In genomic region chr2:111527707-111528400, GRCh38 we compare ENCODE assay signal across 7 cellular contexts.
DNase-seq lines count a peak whose midpoint lies in the region; ATAC-seq, FAIRE-seq and TF ChIP-seq lines count a peak whose summit lies in the region.
"Not testable (repeated sequence)": the region's sequence is repeated elsewhere in the genome, so short reads cannot be mapped to it uniquely, and the experiment has no call there.

No MANE protein-coding gene starts in this region.

- not testable (repeated sequence) for H3K4me3 ChIP-seq in K562; fibroblast of villous mesenchyme (ENCODE audit: low read depth, low read length)

- 64% methylated on average over 6 of the region's 10 CpGs for WGBS in K562 (ENCODE audit: insufficient coverage, low coverage, missing lambda C conversion rate)

- not testable (repeated sequence) for H3K9me3 ChIP-seq in T-helper 17 cell (ENCODE audit: control insufficient read depth, low read length, poor library complexity, severe bottlenecking); K562 (replicated peaks; ENCODE audit: control insufficient read depth, insufficient read depth, low read depth, low read length)

- POLR2A ChIA-PET in K562 (lab: Yijun Ruan, JAX), result not testable (repeated sequence)

- TF ChIP-seq RAD21 in K562 (CRISPR knock-in tag; conservative IDR thresholded peaks at IDR 0.05 in 1 of 2, IDR thresholded peaks at IDR 0.05 in 1 of 2), result not testable (repeated sequence)

- BruUV-seq in K562 (replicated peaks; lab: Mats Ljungman, UMichigan), result not testable (repeated sequence)

- H3K4me1 ChIP-seq in K562 (replicated peaks in 1 of 2; ENCODE audit: control insufficient read depth in 2 of 2, insufficient read depth in 2 of 2, low read length in 2 of 2), result not testable (repeated sequence)

- H3K9ac ChIP-seq in K562 (ENCODE audit: insufficient read depth in 1 of 2, low read depth in 2 of 2, low read length in 2 of 2), result not testable (repeated sequence)

- not testable (repeated sequence) for TF ChIP-seq CTCF in K562 (IDR thresholded peaks at IDR 0.05 in 2 of 3, conservative IDR thresholded peaks at IDR 0.05 in 1 of 3; ENCODE audit: insufficient read depth in 2 of 3, low read depth in 1 of 3, low read length in 3 of 3); fibroblast of villous mesenchyme (IDR thresholded peaks at IDR 0.05; ENCODE audit: insufficient read depth, low read depth, low read length)

- H3K4me2 ChIP-seq in K562 (ENCODE audit: insufficient read depth, low read length), result not testable (repeated sequence)

- not testable (repeated sequence) for H3K9me3 Mint-ChIP-seq in activated CD8-positive, alpha-beta memory T cell treated with anti-CD3 and anti-CD28 coated beads, Interleukin-2, amount 10 ng/mL, durations not matched to agents 7 days and 5 days (ENCODE audit: low read depth); natural killer cell treated with Interleukin-12 subunit alpha and Interleukin-12 subunit beta and Interleukin-15 and Interleukin-18, amount 100 ng/mL, for 72 hours; stimulated activated naive B cell treated with anti-CD40 and anti-IgM and Interleukin-4, amounts not matched to agents 10 μg/mL and 1 μg/mL and 100 μg/mL, for 72 hours

- H3K27me3 ChIP-seq in K562 (ENCODE audit: control insufficient read depth in 2 of 2, insufficient read depth in 2 of 2, low read length in 2 of 2), result not testable (repeated sequence)

- peak; percentile 68 for FAIRE-seq in K562 (lab: Jason Lieb, UNC)

- not testable (repeated sequence) for H3K27me3 Mint-ChIP-seq in T-helper 17 cell; activated CD8-positive, alpha-beta memory T cell treated with anti-CD3 and anti-CD28 coated beads, Interleukin-2, amount 10 ng/mL, durations not matched to agents 7 days and 5 days; natural killer cell treated with Interleukin-12 subunit alpha and Interleukin-12 subunit beta and Interleukin-15 and Interleukin-18, amount 100 ng/mL, for 72 hours; stimulated activated naive B cell treated with anti-CD40 and anti-IgM and Interleukin-4, amounts not matched to agents 10 μg/mL and 1 μg/mL and 100 μg/mL, for 72 hours

- DNase-seq in EH (ENCODE audit: low read depth) (peak; percentile 14), fibroblast of villous mesenchyme (ENCODE audit: low read depth) (peak; percentile 58)
- not testable (repeated sequence) for DNase-seq in T-helper 17 cell; activated CD8-positive, alpha-beta memory T cell treated with anti-CD3 and anti-CD28 coated beads, Interleukin-2, amount 10 ng/mL, durations not matched to agents 7 days and 5 days; K562 (ENCODE audit: extremely low read depth in 1 of 4, low spot score in 3 of 4); natural killer cell treated with Interleukin-12 subunit alpha and Interleukin-12 subunit beta and Interleukin-15 and Interleukin-18, amount 100 ng/mL, for 72 hours (ENCODE audit: low spot score); stimulated activated naive B cell treated with anti-CD40 and anti-IgM and Interleukin-4, amounts not matched to agents 10 μg/mL and 1 μg/mL and 100 μg/mL, for 72 hours

- not testable (repeated sequence) for H3K9me1 ChIP-seq in K562 (ENCODE audit: control insufficient read depth, insufficient read depth, low read length)

- intact Hi-C loops in K562 (cut with micrococcal nuclease), result not testable (repeated sequence)

- not testable (repeated sequence) for H3K79me2 ChIP-seq in K562 (ENCODE audit: control insufficient read depth, insufficient read depth, low read length)

- CTCF ChIA-PET in activated CD8-positive, alpha-beta memory T cell treated with anti-CD3 and anti-CD28 coated beads, Interleukin-2, amount 10 ng/mL, durations not matched to agents 7 days and 5 days (lab: Charles Lee); K562 (lab: Yijun Ruan, JAX; ENCODE audit: low intra/inter-chr PET ratio): not testable (repeated sequence)

- ATAC-seq in T-helper 17 cell, result peak; percentile 76
- peak; percentile 72 for ATAC-seq in activated CD8-positive, alpha-beta memory T cell treated with anti-CD3 and anti-CD28 coated beads, Interleukin-2, amount 10 ng/mL, durations not matched to agents 7 days and 5 days
- ATAC-seq in K562, result not testable (repeated sequence)
- ATAC-seq in natural killer cell treated with Interleukin-12 subunit alpha and Interleukin-12 subunit beta and Interleukin-15 and Interleukin-18, amount 100 ng/mL, for 72 hours, result peak; percentile 72 to 88
- peak; percentile 81 to 86 for ATAC-seq in stimulated activated naive B cell treated with anti-CD40 and anti-IgM and Interleukin-4, amounts not matched to agents 10 μg/mL and 1 μg/mL and 100 μg/mL, for 72 hours (replicated peaks)

- H3K4me3 Mint-ChIP-seq in T-helper 17 cell; activated CD8-positive, alpha-beta memory T cell treated with anti-CD3 and anti-CD28 coated beads, Interleukin-2, amount 10 ng/mL, durations not matched to agents 7 days and 5 days; stimulated activated naive B cell treated with anti-CD40 and anti-IgM and Interleukin-4, amounts not matched to agents 10 μg/mL and 1 μg/mL and 100 μg/mL, for 72 hours: not testable (repeated sequence)
- H3K4me3 Mint-ChIP-seq in natural killer cell treated with Interleukin-12 subunit alpha and Interleukin-12 subunit beta and Interleukin-15 and Interleukin-18, amount 100 ng/mL, for 72 hours, result peak overlapping the region; percentile 67

- not testable (repeated sequence) for H3K36me3 ChIP-seq in K562 (ENCODE audit: control insufficient read depth, insufficient read depth, low read length)

- H4K20me1 ChIP-seq in K562 (replicated peaks; ENCODE audit: control insufficient read depth, insufficient read depth, low read length), result not testable (repeated sequence)

- not testable (repeated sequence) for H3K27ac ChIP-seq in K562 (ENCODE audit: extremely low read depth, low read depth, low read length)

- H3K4me1 Mint-ChIP-seq in T-helper 17 cell, result not testable (repeated sequence)
- peaks cover 41% of the 10 kb centered on the region for H3K4me1 Mint-ChIP-seq in activated CD8-positive, alpha-beta memory T cell treated with anti-CD3 and anti-CD28 coated beads, Interleukin-2, amount 10 ng/mL, durations not matched to agents 7 days and 5 days
- H3K4me1 Mint-ChIP-seq in natural killer cell treated with Interleukin-12 subunit alpha and Interleukin-12 subunit beta and Interleukin-15 and Interleukin-18, amount 100 ng/mL, for 72 hours (ENCODE audit: low read depth in 2 of 2), result peaks cover 2 to 16% of the 10 kb centered on the region in 2 donors
- peaks cover 0 to 11% of the 10 kb centered on the region in 2 donors for H3K4me1 Mint-ChIP-seq in stimulated activated naive B cell treated with anti-CD40 and anti-IgM and Interleukin-4, amounts not matched to agents 10 μg/mL and 1 μg/mL and 100 μg/mL, for 72 hours

- not testable (repeated sequence) for H3K36me3 Mint-ChIP-seq in T-helper 17 cell (ENCODE audit: low read depth); activated CD8-positive, alpha-beta memory T cell treated with anti-CD3 and anti-CD28 coated beads, Interleukin-2, amount 10 ng/mL, durations not matched to agents 7 days and 5 days; natural killer cell treated with Interleukin-12 subunit alpha and Interleukin-12 subunit beta and Interleukin-15 and Interleukin-18, amount 100 ng/mL, for 72 hours; stimulated activated naive B cell treated with anti-CD40 and anti-IgM and Interleukin-4, amounts not matched to agents 10 μg/mL and 1 μg/mL and 100 μg/mL, for 72 hours

- in situ Hi-C loops in K562 (cut with MboI), result not testable (repeated sequence)

- not testable (repeated sequence) for TF ChIP-seq POLR2A in K562 (conservative IDR thresholded peaks at IDR 0.05)

- H3K27ac Mint-ChIP-seq in T-helper 17 cell; natural killer cell treated with Interleukin-12 subunit alpha and Interleukin-12 subunit beta and Interleukin-15 and Interleukin-18, amount 100 ng/mL, for 72 hours; stimulated activated naive B cell treated with anti-CD40 and anti-IgM and Interleukin-4, amounts not matched to agents 10 μg/mL and 1 μg/mL and 100 μg/mL, for 72 hours: not testable (repeated sequence)
- H3K27ac Mint-ChIP-seq in activated CD8-positive, alpha-beta memory T cell treated with anti-CD3 and anti-CD28 coated beads, Interleukin-2, amount 10 ng/mL, durations not matched to agents 7 days and 5 days, result peak overlapping the region; percentile 37

- not testable (repeated sequence) for TF ChIP-seq EP300 in K562 (IDR thresholded peaks at IDR 0.05; ENCODE audit: low read length)

- not testable (repeated sequence) for H2AFZ ChIP-seq in K562 (ENCODE audit: low read depth, low read length)
